ENCODE assay signal across 8 cellular contexts in genomic region chrX:47366051-47366722, GRCh38.
DNase-seq lines count a peak whose midpoint lies in the region; ATAC-seq lines count a peak whose summit lies in the region.

No MANE protein-coding gene starts in this region.

- DNase-seq in DMS 273 treated with DMSO at 0.1 percent for 48 hours (lab: John Stamatoyannopoulos, UW) (peak; percentile 78), NCI-H2196 (lab: John Stamatoyannopoulos, UW; ENCODE audit: unreplicated experiment) (peak; percentile 69), dedifferentiated amniotic fluid mesenchymal stem cell (ENCODE audit: extremely low spot score) (peak; percentile 30)
- peak; percentile 65 for DNase-seq in activated CD4-positive, alpha-beta T cell treated with anti-CD3 and anti-CD28 coated beads, Interleukin-2, amount 50 U/mL, for 1 hour
- DNase-seq in stimulated activated CD4-positive, alpha-beta T cell treated with anti-CD3 and anti-CD28 coated beads, Interleukin-1b, Interleukin-23, amount 100 ng/mL, for 24 hours (ENCODE audit: low read depth in 4 of 4, low spot score in 1 of 4): peak; percentile 36 to 53 (median 46)

- ATAC-seq in HG02610 (IDR thresholded peaks at IDR 0.05; ENCODE audit: unreplicated experiment): peak; percentile 47
- ATAC-seq in GM18861 (IDR thresholded peaks at IDR 0.05; ENCODE audit: unreplicated experiment): no peak

- no peaks in the 10 kb centered on the region for H3K27me3 ChIP-seq in layer of hippocampus (ENCODE audit: control insufficient read depth, insufficient read depth, low read length)

- peak overlapping the region; percentile 32 for H3K27ac ChIP-seq in layer of hippocampus (ENCODE audit: low read depth, low read length)
